ENCODE assay signal across 3 cellular contexts in the genomic region with DNA sequence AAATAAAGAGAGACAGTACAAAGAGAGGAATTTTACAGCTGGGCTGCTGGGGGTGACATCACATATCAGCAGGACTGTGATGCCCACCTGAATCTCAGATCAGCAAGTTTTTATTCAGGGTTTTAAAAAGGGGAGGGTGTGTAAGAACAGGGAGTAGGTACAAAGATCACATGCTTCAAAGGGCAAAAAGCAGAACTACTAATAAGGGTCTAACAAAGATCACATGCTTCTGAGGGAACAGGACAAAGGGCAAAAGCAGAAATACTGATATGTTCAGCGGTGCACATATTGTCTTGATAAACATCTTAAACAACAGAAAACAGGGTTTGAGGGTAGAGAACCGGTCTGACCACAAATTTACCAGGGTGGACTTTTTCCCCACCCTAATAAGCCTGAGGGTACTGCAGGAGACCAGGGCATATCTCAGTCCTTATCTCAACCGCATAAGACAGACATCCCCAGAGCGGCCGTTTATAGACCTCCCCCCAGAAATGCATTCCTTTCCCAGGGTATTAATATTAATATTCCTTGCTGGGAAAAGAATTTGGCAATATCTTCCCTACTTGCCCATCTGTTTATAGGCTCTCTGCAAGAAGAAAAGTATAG. TPM values are rescaled to one million over a fixed set of nuclear protein-coding genes. Genes with fewer than 3 reads are reported as not detected.
"Had no signal": no experiment of that assay in that cellular context is flagged by ENCODE, and none has a peak within 500 bp of the region (broad histone marks: within the 10 kb centered on the region; RNA-seq: fewer than 3 reads in every experiment).

No MANE protein-coding gene starts in this region.

RNA-seq across cellular contexts. Expression of a gene that starts 7.9 kb away (rescaled TPM):
- total RNA-seq: NCI-H460, SK-MEL-5 had no signal

RNA-seq across cellular contexts. Expression of a gene that starts 43.4 kb away (rescaled TPM):
- total RNA-seq: PC-3 had no signal

RNA-seq across cellular contexts. Expression of a gene that starts 48.9 kb away (rescaled TPM):
- total RNA-seq: PC-3 had no signal
